ENCODE assay signal across 11 cellular contexts in the genomic region with DNA sequence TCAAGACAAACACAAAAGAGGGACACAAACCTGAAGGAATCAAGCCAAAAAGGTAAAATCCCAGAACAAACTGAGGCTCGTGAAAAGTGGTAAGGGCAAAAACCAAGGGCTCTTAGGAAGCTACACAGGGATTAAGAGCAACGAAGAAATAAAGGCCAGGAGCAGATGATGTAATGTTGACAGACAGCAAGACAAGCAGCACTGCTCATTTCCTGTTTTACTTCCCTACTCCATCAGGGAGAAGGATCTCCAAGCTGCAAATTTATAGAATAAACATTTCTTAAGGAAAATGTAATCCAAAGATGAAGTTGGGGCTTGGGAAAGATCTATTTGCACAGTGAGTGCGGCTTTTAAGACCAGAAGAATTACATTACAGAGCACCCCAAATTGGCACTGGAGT.
DNase-seq lines count a peak whose midpoint lies in the region; ATAC-seq and TF ChIP-seq lines count a peak whose summit lies in the region.
"Had no signal": no experiment of that assay in that cellular context is flagged by ENCODE, and none has a peak within 500 bp of the region (broad histone marks: within the 10 kb centered on the region; RNA-seq: fewer than 3 reads in every experiment).

No MANE protein-coding gene starts in this region.

- DNase-seq in A172 (ENCODE audit: low spot score) (peak; percentile 68), IMR-90 (peak; percentile 69), amniotic epithelial cell (ENCODE audit: low read depth) (peak; percentile 64), iris pigment epithelial cell (ENCODE audit: low read depth) (peak; percentile 87), T-helper 9 cell (no peak), NCI-H1436 treated with DMSO at 0.1 percent for 48 hours (lab: John Stamatoyannopoulos, UW) (no peak)
- DNase-seq: activated CD4-positive, alpha-beta T cell treated with anti-CD3 and anti-CD28 coated beads for 1 hour; amniotic stem cell; CD4-positive, CD25-positive, alpha-beta regulatory T cell had no signal

- no peak overlapping the region for H3K23ac ChIP-seq in IMR-90 (ENCODE audit: low read depth, low read length)

- POLR2A ChIA-PET in IMR-90 (lab: Charles Lee; ENCODE audit: unreplicated experiment) = no interaction called here

- no peak overlapping the region for H3K4me3 ChIP-seq in IMR-90 (ENCODE audit: insufficient read depth, low read depth, low read length)

- H2BK120ac ChIP-seq in IMR-90 (ENCODE audit: low read depth, low read length) = no peak overlapping the region

- CTCF ChIA-PET in IMR-90 (lab: Yijun Ruan, JAX) = no interaction called here

- H3K27ac ChIP-seq in IMR-90 (ENCODE audit: insufficient read depth, low read length) = no peak overlapping the region

- no peaks in the 10 kb centered on the region; the same call in 1 of the 2 replicates for H3K9me1 ChIP-seq in IMR-90 (ENCODE audit: insufficient read depth, low read length)

- no peaks in the 10 kb centered on the region for H4K20me1 ChIP-seq in IMR-90 (ENCODE audit: insufficient read depth, low read length)

- peak overlapping the region; percentile 68; the same call in 1 of the 2 replicates for H4K5ac ChIP-seq in IMR-90 (ENCODE audit: low read depth, low read length)

- dilution Hi-C loops in IMR-90 (cut with HindIII; ENCODE audit: low sequenced_read_pairs, unreplicated experiment) = no loop called here

- TF ChIP-seq CTCF in IMR-90 (conservative IDR thresholded peaks at IDR 0.05; ENCODE audit: low read depth, low read length) = no peak

- intact Hi-C loops in IMR-90 (cut with micrococcal nuclease) = no loop called here

- no peak for TF ChIP-seq RAD21 in IMR-90 (IDR thresholded peaks at IDR 0.05; ENCODE audit: low read length)

- H3K9me3 ChIP-seq in IMR-90 (ENCODE audit: control insufficient read depth, insufficient read depth, low read length) = peaks cover 2% of the 10 kb centered on the region

- WGBS in IMR-90 (ENCODE audit: extremely low coverage in 2 of 2, insufficient read length in 1 of 2), 2 experiments = no CpG with 5 or more reads among the region's 3 CpGs

- peaks cover 4% of the 10 kb centered on the region; the same call in 1 of the 2 replicates for H3K27me3 ChIP-seq in IMR-90 (ENCODE audit: control insufficient read depth, insufficient read depth, low read length)

- no peak overlapping the region for H4K91ac ChIP-seq in IMR-90 (ENCODE audit: insufficient read depth, low read depth, low read length)

- H3K9ac ChIP-seq in IMR-90 (ENCODE audit: low read depth, low read length) = no peak overlapping the region

- H3K4me2 ChIP-seq in IMR-90 (ENCODE audit: low read depth, low read length) = peak overlapping the region; percentile 63; the same call in 1 of the 2 replicates

- H2AK5ac ChIP-seq in IMR-90 (ENCODE audit: low read depth, low read length) = no peak overlapping the region

- no peaks in the 10 kb centered on the region for H3K79me1 ChIP-seq in IMR-90 (ENCODE audit: low read depth in 1 of 2, low read length in 2 of 2)

- H3K18ac ChIP-seq in IMR-90 (ENCODE audit: low read depth, low read length) = no peak overlapping the region; the same call in 1 of the 2 replicates

- H2BK5ac ChIP-seq in IMR-90 (ENCODE audit: low read depth, low read length, poor library complexity, severe bottlenecking) = no peak overlapping the region

- in situ Hi-C loops in IMR-90 (cut with MboI; ENCODE audit: low sequenced_read_pairs) = no loop called here

- H3K56ac ChIP-seq in IMR-90 (ENCODE audit: extremely low read depth, insufficient read depth, low read length) = no peak overlapping the region

- no peak overlapping the region for H3K14ac ChIP-seq in IMR-90 (replicated peaks; ENCODE audit: low read depth, low read length)

- H4K8ac ChIP-seq in IMR-90 (ENCODE audit: low read depth in 2 of 2, low read length in 2 of 2) = no peak overlapping the region

- no peak for TF ChIP-seq POLR2A in IMR-90 (IDR thresholded peaks at IDR 0.05; ENCODE audit: low read depth, low read length)

- H3K4ac ChIP-seq in IMR-90 (ENCODE audit: low read depth, low read length) = no peak overlapping the region

- no peaks in the 10 kb centered on the region for H3K36me3 ChIP-seq in IMR-90 (ENCODE audit: control insufficient read depth, insufficient read depth, low read length)

- ATAC-seq in IMR-90 (ENCODE audit: low read depth) (peak; percentile 78), HG02759 (IDR thresholded peaks at IDR 0.05; ENCODE audit: unreplicated experiment) (no peak), HG02938 (IDR thresholded peaks at IDR 0.05; ENCODE audit: unreplicated experiment) (no peak)

- no peak overlapping the region for H2BK20ac ChIP-seq in IMR-90 (ENCODE audit: low read depth, low read length)

- no peak overlapping the region for H2AK9ac ChIP-seq in IMR-90 (replicated peaks; ENCODE audit: low read depth, low read length, poor library complexity)

- H3K4me1 ChIP-seq in IMR-90 (ENCODE audit: control insufficient read depth, insufficient read depth, low read length) = peaks cover 2% of the 10 kb centered on the region

- BruUV-seq in IMR-90 (replicated peaks; lab: Mats Ljungman, UMichigan) = no TSS peak

- no peak overlapping the region for H2BK15ac ChIP-seq in IMR-90 (ENCODE audit: low read depth, low read length)

- no peak overlapping the region for H2AFZ ChIP-seq in IMR-90 (replicated peaks; ENCODE audit: low read length, poor library complexity)

TF ChIP-seq in IMR-90, 13 proteins besides CTCF, POLR2A, EP300 and RAD21:
- TF ChIP-seq CEBPB (IDR thresholded peaks at IDR 0.05; ENCODE audit: low read depth, low read length) (peak; percentile 29; the same call in 1 of the 2 replicates), BHLHE40 (IDR thresholded peaks at IDR 0.05; ENCODE audit: low read depth, low read length) (no peak), MAFK (IDR thresholded peaks at IDR 0.05; ENCODE audit: low read depth, low read length) (no peak), RCOR1 (IDR thresholded peaks at IDR 0.05; ENCODE audit: insufficient replicate concordance, low read length) (no peak), MAZ (IDR thresholded peaks at IDR 0.05; ENCODE audit: borderline replicate concordance, low read depth, low read length) (no peak), NFE2L2 (IDR thresholded peaks at IDR 0.05; ENCODE audit: low read depth, low read length) (no peak)
- TF ChIP-seq, protein P1, sequence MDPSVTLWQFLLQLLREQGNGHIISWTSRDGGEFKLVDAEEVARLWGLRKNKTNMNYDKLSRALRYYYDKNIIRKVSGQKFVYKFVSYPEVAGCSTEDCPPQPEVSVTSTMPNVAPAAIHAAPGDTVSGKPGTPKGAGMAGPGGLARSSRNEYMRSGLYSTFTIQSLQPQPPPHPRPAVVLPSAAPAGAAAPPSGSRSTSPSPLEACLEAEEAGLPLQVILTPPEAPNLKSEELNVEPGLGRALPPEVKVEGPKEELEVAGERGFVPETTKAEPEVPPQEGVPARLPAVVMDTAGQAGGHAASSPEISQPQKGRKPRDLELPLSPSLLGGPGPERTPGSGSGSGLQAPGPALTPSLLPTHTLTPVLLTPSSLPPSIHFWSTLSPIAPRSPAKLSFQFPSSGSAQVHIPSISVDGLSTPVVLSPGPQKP (IDR thresholded peaks at IDR 0.05; ENCODE audit: borderline replicate concordance, low read depth, low read length) = no peak
TF ChIP-seq in IMR-90: peak in this region for 1.

Comparison
In these comparisons a context has a peak if more than half of its experiments do, and no peak if none do; other contexts are left out.
1. DNase-seq: peak in A172 (single experiment), IMR-90 (single experiment), amniotic epithelial cell (single experiment) and iris pigment epithelial cell (single experiment); none in T-helper 9 cell (single experiment) and NCI-H1436 treated with DMSO at 0.1 percent for 48 hours (single experiment).